ENCODE assay signal across 2 cellular contexts in the genomic region with DNA sequence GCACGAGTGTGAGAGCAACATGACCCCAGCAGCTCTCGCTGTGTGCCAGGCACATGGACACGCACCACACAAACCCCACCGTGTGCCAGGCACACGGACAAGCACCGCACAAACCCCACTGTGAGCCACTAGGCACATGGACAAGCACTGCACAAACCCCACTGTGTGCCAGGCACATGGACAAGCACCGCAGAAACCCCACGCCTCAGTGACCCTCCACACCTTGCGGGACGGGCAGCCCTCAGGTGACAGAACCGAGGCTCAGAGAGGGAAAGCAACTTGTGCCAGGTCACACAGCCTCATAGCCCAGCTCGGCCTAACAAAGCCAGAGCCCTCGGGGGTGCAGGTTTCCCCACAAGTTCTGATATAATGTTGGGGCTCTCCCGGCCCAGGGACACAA.
TF ChIP-seq lines count a peak whose summit lies in the region.

No MANE protein-coding gene starts in this region.

TF ChIP-seq in SK-N-SH, 30 proteins besides CTCF, POLR2A, EP300 and RAD21 (continued from another document):
- no peak for TF ChIP-seq SIN3A (IDR thresholded peaks at IDR 0.05; ENCODE audit: borderline replicate concordance, low read depth, low read length)
- TF ChIP-seq POLR2AphosphoS5 (IDR thresholded peaks at IDR 0.05; ENCODE audit: low read depth, low read length) = no peak
- TF ChIP-seq, protein P1, sequence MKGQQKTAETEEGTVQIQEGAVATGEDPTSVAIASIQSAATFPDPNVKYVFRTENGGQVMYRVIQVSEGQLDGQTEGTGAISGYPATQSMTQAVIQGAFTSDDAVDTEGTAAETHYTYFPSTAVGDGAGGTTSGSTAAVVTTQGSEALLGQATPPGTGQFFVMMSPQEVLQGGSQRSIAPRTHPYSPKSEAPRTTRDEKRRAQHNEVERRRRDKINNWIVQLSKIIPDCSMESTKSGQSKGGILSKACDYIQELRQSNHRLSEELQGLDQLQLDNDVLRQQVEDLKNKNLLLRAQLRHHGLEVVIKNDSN (IDR thresholded peaks at IDR 0.05; ENCODE audit: borderline replicate concordance, low read depth) = no peak
- TF ChIP-seq, protein P2, sequence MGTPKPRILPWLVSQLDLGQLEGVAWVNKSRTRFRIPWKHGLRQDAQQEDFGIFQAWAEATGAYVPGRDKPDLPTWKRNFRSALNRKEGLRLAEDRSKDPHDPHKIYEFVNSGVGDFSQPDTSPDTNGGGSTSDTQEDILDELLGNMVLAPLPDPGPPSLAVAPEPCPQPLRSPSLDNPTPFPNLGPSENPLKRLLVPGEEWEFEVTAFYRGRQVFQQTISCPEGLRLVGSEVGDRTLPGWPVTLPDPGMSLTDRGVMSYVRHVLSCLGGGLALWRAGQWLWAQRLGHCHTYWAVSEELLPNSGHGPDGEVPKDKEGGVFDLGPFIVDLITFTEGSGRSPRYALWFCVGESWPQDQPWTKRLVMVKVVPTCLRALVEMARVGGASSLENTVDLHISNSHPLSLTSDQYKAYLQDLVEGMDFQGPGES (IDR thresholded peaks at IDR 0.05; ENCODE audit: low read depth, low read length) = no peak
- TF ChIP-seq EZH2phosphoT487 (IDR thresholded peaks at IDR 0.05; ENCODE audit: borderline replicate concordance, low read depth) = no peak
- TF ChIP-seq SMC3 (IDR thresholded peaks at IDR 0.05; ENCODE audit: low read depth, low read length) = no peak
- TF ChIP-seq MEF2A (IDR thresholded peaks at IDR 0.05; ENCODE audit: borderline replicate concordance, low read depth) = no peak
- no peak for TF ChIP-seq RCOR1 (IDR thresholded peaks at IDR 0.05; ENCODE audit: low read length)
- no peak for TF ChIP-seq RFX5 (IDR thresholded peaks at IDR 0.05; ENCODE audit: low read length)
- no peak for TF ChIP-seq ELF1 (IDR thresholded peaks at IDR 0.05)
- TF ChIP-seq TEAD4 (IDR thresholded peaks at IDR 0.05; ENCODE audit: borderline replicate concordance, insufficient read depth) = no peak

TF ChIP-seq in SK-N-SH treated with all-trans-retinoic acid at 6 μM for 48 hours, 23 proteins besides CTCF, POLR2A, EP300 and RAD21 (continued from another document):
- TF ChIP-seq, protein P3, sequence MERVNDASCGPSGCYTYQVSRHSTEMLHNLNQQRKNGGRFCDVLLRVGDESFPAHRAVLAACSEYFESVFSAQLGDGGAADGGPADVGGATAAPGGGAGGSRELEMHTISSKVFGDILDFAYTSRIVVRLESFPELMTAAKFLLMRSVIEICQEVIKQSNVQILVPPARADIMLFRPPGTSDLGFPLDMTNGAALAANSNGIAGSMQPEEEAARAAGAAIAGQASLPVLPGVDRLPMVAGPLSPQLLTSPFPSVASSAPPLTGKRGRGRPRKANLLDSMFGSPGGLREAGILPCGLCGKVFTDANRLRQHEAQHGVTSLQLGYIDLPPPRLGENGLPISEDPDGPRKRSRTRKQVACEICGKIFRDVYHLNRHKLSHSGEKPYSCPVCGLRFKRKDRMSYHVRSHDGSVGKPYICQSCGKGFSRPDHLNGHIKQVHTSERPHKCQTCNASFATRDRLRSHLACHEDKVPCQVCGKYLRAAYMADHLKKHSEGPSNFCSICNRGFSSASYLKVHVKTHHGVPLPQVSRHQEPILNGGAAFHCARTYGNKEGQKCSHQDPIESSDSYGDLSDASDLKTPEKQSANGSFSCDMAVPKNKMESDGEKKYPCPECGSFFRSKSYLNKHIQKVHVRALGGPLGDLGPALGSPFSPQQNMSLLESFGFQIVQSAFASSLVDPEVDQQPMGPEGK (CRISPR knock-in tag; IDR thresholded peaks at IDR 0.05; ENCODE audit: borderline replicate concordance) = no peak
- TF ChIP-seq RARB (CRISPR knock-in tag; IDR thresholded peaks at IDR 0.05) (no peak), SNAI2 (CRISPR knock-in tag; IDR thresholded peaks at IDR 0.05) (no peak), OSR1 (CRISPR knock-in tag; IDR thresholded peaks at IDR 0.05) (no peak), ARNTL (CRISPR knock-in tag; IDR thresholded peaks at IDR 0.05; ENCODE audit: borderline replicate concordance, low read depth) (no peak), GLIS3 (CRISPR knock-in tag; IDR thresholded peaks at IDR 0.05) (no peak), ZFP30 (CRISPR knock-in tag; IDR thresholded peaks at IDR 0.05) (no peak), ZNF565 (CRISPR knock-in tag; conservative IDR thresholded peaks at IDR 0.05; ENCODE audit: low read depth) (no peak), CSDC2 (CRISPR knock-in tag; IDR thresholded peaks at IDR 0.05) (no peak), ZFP3 (CRISPR knock-in tag; IDR thresholded peaks at IDR 0.05) (no peak), TOX (CRISPR knock-in tag; IDR thresholded peaks at IDR 0.05; ENCODE audit: borderline replicate concordance) (no peak), ESRRG (CRISPR knock-in tag; IDR thresholded peaks at IDR 0.05) (no peak), ISL1 (CRISPR knock-in tag; IDR thresholded peaks at IDR 0.05) (no peak), TCF4 (CRISPR knock-in tag; IDR thresholded peaks at IDR 0.05; ENCODE audit: borderline replicate concordance) (no peak)
- TF ChIP-seq, protein P4, sequence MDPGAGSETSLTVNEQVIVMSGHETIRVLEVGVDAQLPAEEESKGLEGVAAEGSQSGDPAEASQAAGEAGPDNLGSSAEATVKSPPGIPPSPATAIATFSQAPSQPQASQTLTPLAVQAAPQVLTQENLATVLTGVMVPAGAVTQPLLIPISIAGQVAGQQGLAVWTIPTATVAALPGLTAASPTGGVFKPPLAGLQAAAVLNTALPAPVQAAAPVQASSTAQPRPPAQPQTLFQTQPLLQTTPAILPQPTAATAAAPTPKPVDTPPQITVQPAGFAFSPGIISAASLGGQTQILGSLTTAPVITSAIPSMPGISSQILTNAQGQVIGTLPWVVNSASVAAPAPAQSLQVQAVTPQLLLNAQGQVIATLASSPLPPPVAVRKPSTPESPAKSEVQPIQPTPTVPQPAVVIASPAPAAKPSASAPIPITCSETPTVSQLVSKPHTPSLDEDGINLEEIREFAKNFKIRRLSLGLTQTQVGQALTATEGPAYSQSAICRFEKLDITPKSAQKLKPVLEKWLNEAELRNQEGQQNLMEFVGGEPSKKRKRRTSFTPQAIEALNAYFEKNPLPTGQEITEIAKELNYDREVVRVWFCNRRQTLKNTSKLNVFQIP (CRISPR knock-in tag; IDR thresholded peaks at IDR 0.05; ENCODE audit: borderline replicate concordance, low read depth) = no peak
- TF ChIP-seq, protein P5, sequence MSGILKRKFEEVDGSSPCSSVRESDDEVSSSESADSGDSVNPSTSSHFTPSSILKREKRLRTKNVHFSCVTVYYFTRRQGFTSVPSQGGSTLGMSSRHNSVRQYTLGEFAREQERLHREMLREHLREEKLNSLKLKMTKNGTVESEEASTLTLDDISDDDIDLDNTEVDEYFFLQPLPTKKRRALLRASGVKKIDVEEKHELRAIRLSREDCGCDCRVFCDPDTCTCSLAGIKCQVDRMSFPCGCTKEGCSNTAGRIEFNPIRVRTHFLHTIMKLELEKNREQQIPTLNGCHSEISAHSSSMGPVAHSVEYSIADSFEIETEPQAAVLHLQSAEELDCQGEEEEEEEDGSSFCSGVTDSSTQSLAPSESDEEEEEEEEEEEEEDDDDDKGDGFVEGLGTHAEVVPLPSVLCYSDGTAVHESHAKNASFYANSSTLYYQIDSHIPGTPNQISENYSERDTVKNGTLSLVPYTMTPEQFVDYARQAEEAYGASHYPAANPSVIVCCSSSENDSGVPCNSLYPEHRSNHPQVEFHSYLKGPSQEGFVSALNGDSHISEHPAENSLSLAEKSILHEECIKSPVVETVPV (CRISPR knock-in tag; IDR thresholded peaks at IDR 0.05) = no peak
- TF ChIP-seq, protein P6, sequence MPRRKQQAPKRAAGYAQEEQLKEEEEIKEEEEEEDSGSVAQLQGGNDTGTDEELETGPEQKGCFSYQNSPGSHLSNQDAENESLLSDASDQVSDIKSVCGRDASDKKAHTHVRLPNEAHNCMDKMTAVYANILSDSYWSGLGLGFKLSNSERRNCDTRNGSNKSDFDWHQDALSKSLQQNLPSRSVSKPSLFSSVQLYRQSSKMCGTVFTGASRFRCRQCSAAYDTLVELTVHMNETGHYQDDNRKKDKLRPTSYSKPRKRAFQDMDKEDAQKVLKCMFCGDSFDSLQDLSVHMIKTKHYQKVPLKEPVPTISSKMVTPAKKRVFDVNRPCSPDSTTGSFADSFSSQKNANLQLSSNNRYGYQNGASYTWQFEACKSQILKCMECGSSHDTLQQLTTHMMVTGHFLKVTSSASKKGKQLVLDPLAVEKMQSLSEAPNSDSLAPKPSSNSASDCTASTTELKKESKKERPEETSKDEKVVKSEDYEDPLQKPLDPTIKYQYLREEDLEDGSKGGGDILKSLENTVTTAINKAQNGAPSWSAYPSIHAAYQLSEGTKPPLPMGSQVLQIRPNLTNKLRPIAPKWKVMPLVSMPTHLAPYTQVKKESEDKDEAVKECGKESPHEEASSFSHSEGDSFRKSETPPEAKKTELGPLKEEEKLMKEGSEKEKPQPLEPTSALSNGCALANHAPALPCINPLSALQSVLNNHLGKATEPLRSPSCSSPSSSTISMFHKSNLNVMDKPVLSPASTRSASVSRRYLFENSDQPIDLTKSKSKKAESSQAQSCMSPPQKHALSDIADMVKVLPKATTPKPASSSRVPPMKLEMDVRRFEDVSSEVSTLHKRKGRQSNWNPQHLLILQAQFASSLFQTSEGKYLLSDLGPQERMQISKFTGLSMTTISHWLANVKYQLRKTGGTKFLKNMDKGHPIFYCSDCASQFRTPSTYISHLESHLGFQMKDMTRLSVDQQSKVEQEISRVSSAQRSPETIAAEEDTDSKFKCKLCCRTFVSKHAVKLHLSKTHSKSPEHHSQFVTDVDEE (CRISPR knock-in tag; IDR thresholded peaks at IDR 0.05) = no peak
